Comparison of ENCODE assay signal across 12 cellular contexts in the genomic region with DNA sequence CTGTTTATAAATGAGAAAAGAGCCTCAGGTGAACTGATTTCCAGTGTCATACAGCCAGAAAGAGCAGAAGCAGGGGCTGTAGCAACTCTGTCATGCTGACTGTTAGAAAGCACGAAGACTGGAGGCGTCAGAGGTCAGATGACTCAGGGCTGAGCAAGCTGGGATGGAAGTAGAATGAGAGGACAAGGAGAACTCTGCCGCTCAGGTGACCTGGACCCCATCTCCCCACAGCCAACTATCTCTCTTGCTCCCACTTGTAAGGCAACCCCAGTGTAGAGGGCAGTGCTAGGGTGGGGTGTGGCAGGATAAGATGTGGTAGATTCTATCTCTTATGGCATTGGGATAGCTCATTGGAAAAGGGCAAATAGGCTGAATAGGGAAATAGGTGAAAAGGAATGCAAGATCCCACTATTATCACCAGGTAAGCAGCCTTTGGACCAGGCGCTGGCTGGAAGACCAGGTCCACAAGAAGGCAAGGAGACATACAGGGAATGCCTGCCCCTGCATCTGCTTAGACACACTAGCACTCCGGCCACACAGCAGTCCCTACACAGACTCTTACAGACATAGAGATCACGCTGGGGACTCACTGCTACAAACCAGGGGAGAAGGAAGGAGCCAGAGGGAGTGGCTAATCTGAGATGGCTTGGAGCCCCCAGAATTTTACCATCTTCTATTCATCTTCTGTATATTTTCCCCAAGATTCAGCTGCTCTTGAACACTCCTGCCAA. TPM values are rescaled to one million over a fixed set of nuclear protein-coding genes. Genes with fewer than 3 reads are reported as not detected.
DNase-seq lines count a peak whose midpoint lies in the region; ATAC-seq, FAIRE-seq and TF ChIP-seq lines count a peak whose summit lies in the region.
"Had no signal": no experiment of that assay in that cellular context is flagged by ENCODE, and none has a peak within 500 bp of the region (broad histone marks: within the 10 kb centered on the region; RNA-seq: fewer than 3 reads in every experiment).

No MANE protein-coding gene starts in this region.

- CTCF ChIA-PET in A549 (lab: Yijun Ruan, JAX): interaction anchor here (0.6 to 1.4 kb wide), 4 partner anchors 13 to 130 kb away, joined by 3 to 4 read pairs (median 4); no protein-coding TSS in a partner anchor

- H3K27me3 ChIP-seq in astrocyte (ENCODE audit: insufficient read depth, low read length): no peaks in the 10 kb centered on the region

- FAIRE-seq in A549 (lab: Jason Lieb, UNC): no peak
- peak; percentile 58 for FAIRE-seq in HTR-8/SVneo (lab: Jason Lieb, UNC)
- FAIRE-seq in astrocyte (lab: Jason Lieb, UNC): peak; percentile 86

- H2AFZ ChIP-seq in astrocyte (ENCODE audit: low read depth, low read length): peak overlapping the region; percentile 42

- 52% methylated on average over 6 of the region's 6 CpGs for WGBS in A549 (ENCODE audit: missing lambda C conversion rate)

- DNase-seq in A549 (ENCODE audit: low read depth in 1 of 2, low spot score in 1 of 2) (peak in 1 of 2 experiments; percentile 47), HTR-8/SVneo (ENCODE audit: insufficient read length, low spot score) (no peak), astrocyte (ENCODE audit: low read depth) (peak; percentile 83), hepatic stellate cell (ENCODE audit: low spot score) (peak; percentile 27), HuH-7.5 (ENCODE audit: low spot score) (no peak)
- DNase-seq in activated T-cell treated with anti-CD3 and anti-CD28 coated beads, Interleukin-2, amount 50 U/mL, for 24 hours: no peak
- DNase-seq: DND-41; KBM-7; stimulated activated CD8-positive, alpha-beta memory T cell treated with anti-CD3 and anti-CD28 coated beads, Interleukin-4, amount 100 ng/mL, for 48 hours had no signal

- peak overlapping the region; percentile 34 for H3K27ac Mint-ChIP-seq in astrocyte (ENCODE audit: unreplicated experiment)
- H3K27ac Mint-ChIP-seq in activated T-cell treated with anti-CD3 and anti-CD28 coated beads, Interleukin-2, amount 50 U/mL, for 24 hours: no peak overlapping the region
- H3K27ac Mint-ChIP-seq: dendritic cell treated with granulocyte-macrophage colony-stimulating factor and Interleukin-4, amounts not matched to agents 40 ng/mL and 50 ng/mL, for 4 days had no signal

- H4K20me1 ChIP-seq in astrocyte (ENCODE audit: insufficient read depth, low read length): no peaks in the 10 kb centered on the region

- no peaks in the 10 kb centered on the region for H3K9me3 ChIP-seq in A549
- no peaks in the 10 kb centered on the region for H3K9me3 ChIP-seq in astrocyte (ENCODE audit: insufficient read depth, low read depth, low read length)

- TF ChIP-seq CTCF in A549 (IDR thresholded peaks at IDR 0.05) (no peak), astrocyte (IDR thresholded peaks at IDR 0.05; ENCODE audit: insufficient read depth, low read depth, low read length) (no peak)

- H3K4me1 Mint-ChIP-seq in astrocyte (ENCODE audit: low read depth, unreplicated experiment): peaks cover 23% of the 10 kb centered on the region
- no peaks in the 10 kb centered on the region for H3K4me1 Mint-ChIP-seq in activated T-cell treated with anti-CD3 and anti-CD28 coated beads, Interleukin-2, amount 50 U/mL, for 24 hours (ENCODE audit: low read depth)

- TF ChIP-seq POLR2A in A549 (IDR thresholded peaks at IDR 0.05; ENCODE audit: low read length): no peak

- no peak overlapping the region for H3K4me3 ChIP-seq in A549
- H3K4me3 ChIP-seq in astrocyte (ENCODE audit: insufficient read depth, low read depth, low read length): no peak overlapping the region

- H3K9ac ChIP-seq in astrocyte (ENCODE audit: low read length): peak overlapping the region; percentile 41

- no peaks in the 10 kb centered on the region for H3K9me3 Mint-ChIP-seq in astrocyte (ENCODE audit: unreplicated experiment)
- H3K9me3 Mint-ChIP-seq in activated T-cell treated with anti-CD3 and anti-CD28 coated beads, Interleukin-2, amount 50 U/mL, for 24 hours: no peaks in the 10 kb centered on the region
- H3K9me3 Mint-ChIP-seq: dendritic cell treated with granulocyte-macrophage colony-stimulating factor and Interleukin-4, amounts not matched to agents 40 ng/mL and 50 ng/mL, for 4 days had no signal

- H3K36me3 ChIP-seq in astrocyte (ENCODE audit: insufficient read depth, low read length): no peaks in the 10 kb centered on the region

- no peaks in the 10 kb centered on the region for H3K27me3 Mint-ChIP-seq in astrocyte (ENCODE audit: low read depth, unreplicated experiment)
- no peaks in the 10 kb centered on the region for H3K27me3 Mint-ChIP-seq in activated T-cell treated with anti-CD3 and anti-CD28 coated beads, Interleukin-2, amount 50 U/mL, for 24 hours
- H3K27me3 Mint-ChIP-seq: dendritic cell treated with granulocyte-macrophage colony-stimulating factor and Interleukin-4, amounts not matched to agents 40 ng/mL and 50 ng/mL, for 4 days had no signal

- no peak overlapping the region for H3K4me3 Mint-ChIP-seq in astrocyte (ENCODE audit: unreplicated experiment)
- no peak overlapping the region for H3K4me3 Mint-ChIP-seq in activated T-cell treated with anti-CD3 and anti-CD28 coated beads, Interleukin-2, amount 50 U/mL, for 24 hours
- H3K4me3 Mint-ChIP-seq: dendritic cell treated with granulocyte-macrophage colony-stimulating factor and Interleukin-4, amounts not matched to agents 40 ng/mL and 50 ng/mL, for 4 days had no signal

- peak overlapping the region; percentile 11 to 48; a peak in 4 of 6 replicates for H3K27ac ChIP-seq in A549
- peak overlapping the region; percentile 75 for H3K27ac ChIP-seq in astrocyte (ENCODE audit: low read depth, low read length)

- H3K4me1 ChIP-seq in A549 (peaks cover 10% of the 10 kb centered on the region), astrocyte (ENCODE audit: insufficient read depth, low read length) (peaks cover 33% of the 10 kb centered on the region)

- TF ChIP-seq EP300 in A549 (IDR thresholded peaks at IDR 0.05): no peak

- ATAC-seq in A549 (peak; percentile 89 to 92), GM19397 (IDR thresholded peaks at IDR 0.05; ENCODE audit: unreplicated experiment) (no peak), HG03095 (IDR thresholded peaks at IDR 0.05; ENCODE audit: unreplicated experiment) (no peak)

- H3K79me2 ChIP-seq in astrocyte (ENCODE audit: insufficient read depth, low read length): no peaks in the 10 kb centered on the region

- no peak for TF ChIP-seq RAD21 in A549 (conservative IDR thresholded peaks at IDR 0.05 in 1 of 2, IDR thresholded peaks at IDR 0.05 in 1 of 2)

- no peaks in the 10 kb centered on the region for H3K36me3 Mint-ChIP-seq in astrocyte (ENCODE audit: low read depth, unreplicated experiment)
- H3K36me3 Mint-ChIP-seq in activated T-cell treated with anti-CD3 and anti-CD28 coated beads, Interleukin-2, amount 50 U/mL, for 24 hours (ENCODE audit: low read depth): no peaks in the 10 kb centered on the region

- peak overlapping the region; percentile 30 for H3K4me2 ChIP-seq in A549
- peak overlapping the region; percentile 61 for H3K4me2 ChIP-seq in astrocyte (ENCODE audit: low read length)

- POLR2A ChIA-PET in A549 (lab: Yijun Ruan, JAX): no interaction called here

TF ChIP-seq in A549, 52 proteins besides CTCF, POLR2A, EP300 and RAD21:
- TF ChIP-seq CBX8 (IDR thresholded peaks at IDR 0.05) (no peak), FOSL2 (IDR thresholded peaks at IDR 0.05) (no peak), FOSL2 (CRISPR knock-in tag; IDR thresholded peaks at IDR 0.05) (0 out of 2 replicates have a peak, but pooled peaks have one; percentile 10), ZNF302 (CRISPR knock-in tag; IDR thresholded peaks at IDR 0.05) (no peak)

RNA-seq across cellular contexts. Expression of gene LOX, which starts 21.2 kb away (rescaled TPM):
- polyA plus RNA-seq in A549 (2011; rRNA removed) (0.34 and 0.46 TPM in 2 replicates), A549 (2017; fragmentation: RNase III; extraction: RNeasy Plus Mini Kit Qiagen cat#74134 plus additional on column Dnase treatment) (0.13 to 0.36 TPM (median 0.17 TPM) in 3 replicates)
- polyA plus RNA-seq in A549 (2012; cell fraction: cytosol; rRNA removed): 0.04 and 0.16 TPM in 2 replicates
- 0.12 and 0.17 TPM in 2 replicates for polyA plus RNA-seq in A549 (2012; cell fraction: nucleus; rRNA removed)
- polyA minus RNA-seq in A549 (2011; rRNA and poly(A)+ RNA removed): 0.99 and 1.3 TPM in 2 replicates
- 1,150 and 1,249 TPM in 2 replicates for total RNA-seq in astrocyte

RNA-seq across cellular contexts. Expression of gene ZNF474, which starts 30.1 kb away (rescaled TPM):
- polyA plus RNA-seq in A549 (2011; rRNA removed) (0.30 and 0.50 TPM in 2 replicates), A549 (2017; fragmentation: RNase III; extraction: RNeasy Plus Mini Kit Qiagen cat#74134 plus additional on column Dnase treatment) (0.15 to 0.32 TPM (median 0.26 TPM) in 3 replicates)
- polyA plus RNA-seq in A549 (2012; cell fraction: cytosol; rRNA removed): 0.06 and 0.11 TPM in 2 replicates
- 0.24 and 0.36 TPM in 2 replicates for polyA plus RNA-seq in A549 (2012; cell fraction: nucleus; rRNA removed)
- polyA minus RNA-seq in A549 (2011; rRNA and poly(A)+ RNA removed): 0.54 and 1.1 TPM in 2 replicates
- 0.38 and 0.45 TPM in 2 replicates for total RNA-seq in astrocyte

Comparison
In these comparisons a context has a peak if more than half of its experiments do, and no peak if none do; other contexts are left out.
1. ATAC-seq: peak in A549 (2 of 2); none in GM19397 (single experiment) and HG03095 (single experiment).
2. DNase-seq: peak in astrocyte (single experiment) and hepatic stellate cell (single experiment); none in HTR-8/SVneo (single experiment), HuH-7.5 (single experiment) and activated T-cell treated with anti-CD3 and anti-CD28 coated beads, Interleukin-2, amount 50 U/mL, for 24 hours (single experiment).